Comparison of ENCODE assay signal across 17 cellular contexts in genomic region chr9:85971731-85972130, GRCh38. TPM values are rescaled to one million over a fixed set of nuclear protein-coding genes. Genes with fewer than 3 reads are reported as not detected.
A peak's percentile ranks its signal among the peaks of the same experiment; 100 is the strongest.
DNase-seq lines count a peak whose midpoint lies in the region; ATAC-seq, FAIRE-seq and TF ChIP-seq lines count a peak whose summit lies in the region.
"Had no signal": no experiment of that assay in that cellular context is flagged by ENCODE, and none has a peak within 500 bp of the region (broad histone marks: within the 10 kb centered on the region; RNA-seq: fewer than 3 reads in every experiment).

No MANE protein-coding gene starts in this region.

- no peak overlapping the region for H3K27ac ChIP-seq in spleen

- H3K9me3 ChIP-seq in spleen: no peaks in the 10 kb centered on the region

- TF ChIP-seq CTCF in fibroblast of pulmonary artery (IDR thresholded peaks at IDR 0.05; ENCODE audit: low read length, missing control alignments): no peak
- no peak for TF ChIP-seq CTCF in spleen (IDR thresholded peaks at IDR 0.05 in 8 of 11, conservative IDR thresholded peaks at IDR 0.05 in 3 of 11)

- peaks cover 0 to 99% (median 39%) of the 10 kb centered on the region in 6 donors for H3K36me3 ChIP-seq in spleen

- no peaks in the 10 kb centered on the region for H3K4me1 ChIP-seq in spleen

- peak; percentile 65 for FAIRE-seq in H54 (lab: Jason Lieb, UNC)
- FAIRE-seq: D721Med had no signal

- no peaks in the 10 kb centered on the region for H3K27me3 ChIP-seq in spleen (replicated peaks in 1 of 7)

- DNase-seq in H54 (ENCODE audit: insufficient read length, low spot score): no peak
- DNase-seq in amniotic epithelial cell (ENCODE audit: low read depth): peak; percentile 64
- peak; percentile 29 for DNase-seq in fibroblast of pulmonary artery (ENCODE audit: low read depth)
- peak; percentile 19 for DNase-seq in renal cortical epithelial cell (ENCODE audit: low read depth)
- no peak for DNase-seq in spleen
- DNase-seq: C1 segment of cervical spinal cord; CD8-positive, alpha-beta memory T cell; H9; NCI-H1105; NCI-H2081; NCI-H2171 treated with DMSO at 0.1 percent for 48 hours; NCI-H446 had no signal

- H3K4me3 ChIP-seq in fibroblast of pulmonary artery (replicated peaks; ENCODE audit: low read depth, low read length) (no peak overlapping the region), spleen (no peak overlapping the region)

- intact Hi-C loops in spleen (cut with DNase I; ENCODE audit: low total_unique reads): no loop called here

- ATAC-seq in GM21526 (IDR thresholded peaks at IDR 0.05; ENCODE audit: low FRiP score, unreplicated experiment) (no peak), HG03108 (IDR thresholded peaks at IDR 0.05; ENCODE audit: unreplicated experiment) (no peak)
- ATAC-seq: Panc1, Right ventricle myocardium inferior had no signal

- no peak for TF ChIP-seq POLR2A in H54 (IDR thresholded peaks at IDR 0.05; ENCODE audit: low read depth, low read length)
- TF ChIP-seq POLR2A in spleen (IDR thresholded peaks at IDR 0.05): no peak

RNA-seq across cellular contexts. Expression of gene NAA35, which starts 30.8 kb away (rescaled TPM):
- total RNA-seq in renal cortical epithelial cell: 35.1 and 47.5 TPM in 2 replicates
- 10 to 100 TPM; 10.6 to 23.7 (median 22.7) TPM for total RNA-seq in spleen
- polyA plus RNA-seq in spleen: 1 to 10 TPM; 4.2 to 4.8 (median 4.6) TPM

Comparison
In these comparisons a context has a peak if more than half of its experiments do, and no peak if none do; other contexts are left out.
1. DNase-seq: peak in amniotic epithelial cell (single experiment), fibroblast of pulmonary artery (single experiment) and renal cortical epithelial cell (single experiment); none in H54 (single experiment) and spleen (single experiment).